15 cellular contexts compared by ENCODE assay signal in genomic region chr6:36624461-36625160, GRCh38. TPM values are rescaled to one million over a fixed set of nuclear protein-coding genes. Genes with fewer than 3 reads are reported as not detected.
A peak's percentile ranks its signal among the peaks of the same experiment; 100 is the strongest.
DNase-seq lines count a peak whose midpoint lies in the region; ATAC-seq, FAIRE-seq and TF ChIP-seq lines count a peak whose summit lies in the region.
"Had no signal": no experiment of that assay in that cellular context is flagged by ENCODE, and none has a peak within 500 bp of the region (broad histone marks: within the 10 kb centered on the region; RNA-seq: fewer than 3 reads in every experiment).

No MANE protein-coding gene starts in this region.

- TF ChIP-seq EP300 in A549 (IDR thresholded peaks at IDR 0.05), result no peak

- H3K4me1 ChIP-seq in A549 (peaks cover 25% of the 10 kb centered on the region), Panc1 (ENCODE audit: control insufficient read depth, insufficient read depth, low read length) (peaks cover 9% of the 10 kb centered on the region), thyroid gland (peaks cover 22 to 48% of the 10 kb centered on the region in 2 donors)

- 81% methylated on average over 11 of the region's 11 CpGs for WGBS in A549 (ENCODE audit: missing lambda C conversion rate)
- 82% methylated on average over 11 of the region's 11 CpGs for whole genome bisulfite sequencing in thyroid gland, 2 donors

- no peak for TF ChIP-seq RAD21 in A549 (conservative IDR thresholded peaks at IDR 0.05 in 1 of 2, IDR thresholded peaks at IDR 0.05 in 1 of 2)

- H3K36me3 ChIP-seq in Panc1 (ENCODE audit: control insufficient read depth, insufficient read depth, low read length), result no peaks in the 10 kb centered on the region
- no peaks in the 10 kb centered on the region for H3K36me3 ChIP-seq in thyroid gland
- H3K36me3 ChIP-seq: pancreas had no signal

- FAIRE-seq in A549 (lab: Jason Lieb, UNC), result no peak
- FAIRE-seq: H54, pancreas had no signal

- H3K27ac ChIP-seq in A549 (peak overlapping the region; percentile 41 to 49; a peak in 4 of 6 replicates), Panc1 (ENCODE audit: low read length) (peak overlapping the region; percentile 48; the same call in 1 of the 2 replicates), thyroid gland (peak overlapping the region in 1 of 3 donors; percentile 63)

- H3K9me3 ChIP-seq in A549, result no peaks in the 10 kb centered on the region
- no peaks in the 10 kb centered on the region for H3K9me3 ChIP-seq in Panc1 (ENCODE audit: control insufficient read depth, insufficient read depth, low read depth, low read length)
- no peaks in the 10 kb centered on the region for H3K9me3 ChIP-seq in thyroid gland
- H3K9me3 ChIP-seq: pancreas had no signal

- ATAC-seq in A549 (no peak), Panc1 (no peak), GM19324 (IDR thresholded peaks at IDR 0.05; ENCODE audit: low FRiP score, unreplicated experiment) (no peak)

- TF ChIP-seq CTCF in A549 (IDR thresholded peaks at IDR 0.05) (no peak), Panc1 (IDR thresholded peaks at IDR 0.05) (no peak), fibroblast of the aortic adventitia (IDR thresholded peaks at IDR 0.05; ENCODE audit: insufficient read depth, low read length) (no peak), thyroid gland (IDR thresholded peaks at IDR 0.05) (no peak)

- H3K4me2 ChIP-seq in A549, result peak overlapping the region; percentile 27; the same call in 1 of the 3 replicates

- no TSS peak for BruUV-seq in Panc1 (replicated peaks; lab: Mats Ljungman, UMichigan)

- intact Hi-C loops in Panc1 (cut with micrococcal nuclease; ENCODE audit: unreplicated experiment) (no loop called here), thyroid gland (cut with DNase I) (loop anchor here (5.0 to 10.0 kb wide), 3 partner anchors 53 to 133 kb away; partner anchors contain the start of gene CDKN1A)

- CTCF ChIA-PET in A549 (lab: Yijun Ruan, JAX), result interaction anchor here (0.9 to 5.8 kb wide), 22 partner anchors 8 to 134 kb away, joined by 3 to 92 read pairs (median 8); partner anchors contain the start of gene CDKN1A
- CTCF ChIA-PET in Panc1 (lab: Charles Lee), result interaction anchor here (0.6 kb wide), 1 partner anchor 9 kb away, joined by 3 read pairs; no protein-coding TSS in a partner anchor

- in situ Hi-C loops in Panc1 (cut with HindIII; ENCODE audit: low pct_unique_long_range_greater_than_20kb, low sequenced_read_pairs), result no loop called here

- POLR2A ChIA-PET in A549 (lab: Yijun Ruan, JAX), result interaction anchor here (1.6 kb wide), 1 partner anchor 54 kb away, joined by 13 read pairs; the partner anchor contains the start of gene CDKN1A
- POLR2A ChIA-PET in Panc1 (lab: Charles Lee), result no interaction called here

- no peak for TF ChIP-seq POLR2A in A549 (IDR thresholded peaks at IDR 0.05; ENCODE audit: low read length)
- no peak for TF ChIP-seq POLR2A in thyroid gland (IDR thresholded peaks at IDR 0.05)

- DNase-seq in A549 (ENCODE audit: low read depth in 1 of 2, low spot score in 1 of 2) (no peak), Panc1 (ENCODE audit: low read depth, low spot score) (no peak), fibroblast of the aortic adventitia (ENCODE audit: low read depth) (no peak), skeletal muscle cell (ENCODE audit: low read depth) (no peak), NCI-H2107 treated with DMSO at 0.1 percent for 48 hours (lab: John Stamatoyannopoulos, UW; ENCODE audit: unreplicated experiment) (no peak), cortex of kidney (lab: John Stamatoyannopoulos, UW) (no peak), thyroid gland (no peak)
- DNase-seq: activated B cell treated with CpG ODN at 0.5 μM for 24 hours; activated gamma-delta T cell; EL; stimulated activated CD4-positive, alpha-beta T cell treated with anti-CD3 and anti-CD28 coated beads, Interleukin-12 subunit alpha, Interleukin-12 subunit beta, amount 100 ng/mL, for 4 hours; T-helper 1 cell had no signal

- H3K27me3 ChIP-seq in Panc1 (ENCODE audit: control insufficient read depth, insufficient read depth, low read length) (no peaks in the 10 kb centered on the region), thyroid gland (no peaks in the 10 kb centered on the region)
- H3K27me3 ChIP-seq: pancreas had no signal

- H3K4me3 ChIP-seq in A549 (no peak overlapping the region), Panc1 (ENCODE audit: low read depth in 2 of 2, low read length in 2 of 2) (no peak overlapping the region), fibroblast of the aortic adventitia (ENCODE audit: low read depth, low read length) (peak overlapping the region; percentile 16), skeletal muscle cell (ENCODE audit: low read depth, low read length) (peak overlapping the region; percentile 1), thyroid gland (replicated peaks in 1 of 3) (no peak overlapping the region)
- H3K4me3 ChIP-seq: pancreas had no signal

TF ChIP-seq in A549, 52 proteins besides CTCF, POLR2A, EP300 and RAD21:
- TF ChIP-seq HES2 (IDR thresholded peaks at IDR 0.05) (no peak), SMC3 (IDR thresholded peaks at IDR 0.05) (no peak), MAFK (IDR thresholded peaks at IDR 0.05; ENCODE audit: partially characterized antibody) (no peak), CEBPB (IDR thresholded peaks at IDR 0.05) (no peak), ZFP36 (IDR thresholded peaks at IDR 0.05; ENCODE audit: borderline replicate concordance, partially characterized antibody) (no peak), KDM1A (IDR thresholded peaks at IDR 0.05; ENCODE audit: low read depth) (no peak)
TF ChIP-seq in A549: peak in this region for 0.

RNA-seq across cellular contexts. Expression of gene SRSF3, which starts 30.4 kb away (rescaled TPM):
- polyA plus RNA-seq in A549 (2011; rRNA removed) (339 and 652 TPM in 2 replicates), A549 (2017; fragmentation: RNase III; extraction: RNeasy Plus Mini Kit Qiagen cat#74134 plus additional on column Dnase treatment) (582 to 629 TPM (median 605 TPM) in 3 replicates)
- polyA plus RNA-seq in A549 (2012; cell fraction: cytosol; rRNA removed), result 383 and 445 TPM in 2 replicates
- polyA plus RNA-seq in A549 (2012; cell fraction: nucleus; rRNA removed), result 207 and 251 TPM in 2 replicates
- 152 and 175 TPM in 2 replicates for polyA minus RNA-seq in A549 (2011; rRNA and poly(A)+ RNA removed)
- total RNA-seq in Panc1 (2021; ENCODE audit: unreplicated experiment) (356 TPM), fibroblast of the aortic adventitia (ENCODE audit: low replicate concordance) (181 and 411 TPM in 2 replicates), thyroid gland (100 to 1,000 TPM; 120 to 287 (median 144) TPM)
- polyA plus RNA-seq in Panc1 (2012; ENCODE audit: insufficient read length), result 270 TPM

RNA-seq across cellular contexts. Expression of gene CDKN1A, which starts 53.9 kb away (rescaled TPM):
- polyA plus RNA-seq in A549 (2011; rRNA removed), result 183 and 192 TPM in 2 replicates
- 77.4 and 110 TPM in 2 replicates for polyA plus RNA-seq in A549 (2012; cell fraction: cytosol; rRNA removed)
- 75.0 and 97.2 TPM in 2 replicates for polyA plus RNA-seq in A549 (2012; cell fraction: nucleus; rRNA removed)
- 118 to 137 TPM (median 130 TPM) in 3 replicates for polyA plus RNA-seq in A549 (2017; fragmentation: RNase III; extraction: RNeasy Plus Mini Kit Qiagen cat#74134 plus additional on column Dnase treatment)
- polyA minus RNA-seq in A549 (2011; rRNA and poly(A)+ RNA removed), result 91.6 and 101 TPM in 2 replicates
- 46.2 TPM for total RNA-seq in Panc1 (2021; ENCODE audit: unreplicated experiment)
- 52.2 TPM for polyA plus RNA-seq in Panc1 (2012; ENCODE audit: insufficient read length)
- 246 and 749 TPM in 2 replicates for total RNA-seq in fibroblast of the aortic adventitia (ENCODE audit: low replicate concordance)
- 10 to 100 TPM; 41.0 to 64.5 (median 61.8) TPM for total RNA-seq in thyroid gland

Comparison
In these comparisons a context has a peak if more than half of its experiments do, and no peak if none do; other contexts are left out.
1. H3K4me3 ChIP-seq: peak in fibroblast of the aortic adventitia (single experiment) and skeletal muscle cell (single experiment); none in A549 (single experiment), Panc1 (0 of 2) and thyroid gland (0 of 3).